In the genomic region with DNA sequence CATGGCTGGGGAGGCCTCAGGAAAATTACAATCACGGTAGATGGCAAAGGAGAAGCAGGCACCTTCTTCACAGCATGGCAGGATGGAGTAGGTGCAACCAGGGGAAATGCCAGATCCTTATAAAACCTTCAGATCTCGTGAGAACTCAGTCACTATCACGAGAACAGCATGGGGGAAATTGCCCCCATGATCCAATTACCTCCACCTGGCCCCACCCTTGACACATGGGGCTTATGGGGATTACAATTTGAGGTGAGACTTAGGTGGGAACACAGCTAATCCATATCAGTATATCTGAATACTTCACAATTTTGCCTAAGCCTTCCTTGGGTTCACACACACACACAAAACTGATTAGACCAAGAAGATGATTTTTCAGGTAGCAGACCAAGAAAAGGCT, we compare ENCODE assay signal across 30 cellular contexts.
"Had no signal": no experiment of that assay in that cellular context is flagged by ENCODE, and none has a peak within 500 bp of the region (broad histone marks: within the 10 kb centered on the region; RNA-seq: fewer than 3 reads in every experiment).

No MANE protein-coding gene starts in this region.

- ATAC-seq: activated CD4-positive, alpha-beta T cell treated with anti-CD3 and anti-CD28 coated beads for 36 hours; activated CD8-positive, alpha-beta memory T cell treated with anti-CD3 and anti-CD28 coated beads, Interleukin-2, amount 10 ng/mL, durations not matched to agents 7 days and 5 days; activated CD8-positive, alpha-beta T cell treated with anti-CD3 and anti-CD28 coated beads, Interleukin-2, amount 10 ng/mL, durations not matched to agents 7 days and 5 days; activated naive CD4-positive, alpha-beta T cell treated with anti-CD3 and anti-CD28 coated beads, Interleukin-2, amount 50 U/mL, for 72 hours; foreskin keratinocyte; gastrocnemius medialis; heart left ventricle; T-helper 17 cell had no signal

- H3K4me3 ChIP-seq: ascending aorta, breast epithelium, cardiac muscle cell, colonic mucosa, esophagus muscularis mucosa, gastrocnemius medialis, heart left ventricle had no signal

- DNase-seq: activated CD4-positive, alpha-beta memory T cell treated with anti-CD3 and anti-CD28 coated beads for 36 hours; activated CD4-positive, alpha-beta T cell treated with anti-CD3 and anti-CD28 coated beads for 36 hours; activated CD4-positive, alpha-beta T cell treated with anti-CD3 and anti-CD28 coated beads, Interleukin-2, amount 10 ng/mL, durations not matched to agents 24 days and 14 days; activated CD4-positive, CD25-positive, alpha-beta regulatory T cell; activated CD4-positive, CD25-positive, alpha-beta regulatory T cell treated with anti-CD3 and anti-CD28 coated beads, Interleukin-2, amount 50 U/mL, for 72 hours; activated CD8-positive, alpha-beta memory T cell treated with anti-CD3 and anti-CD28 coated beads, Interleukin-2, amount 10 ng/mL, durations not matched to agents 7 days and 5 days; activated CD8-positive, alpha-beta memory T cell treated with anti-CD3 and anti-CD28 coated beads, Interleukin-2, amount 50 U/mL, for 4 hours; activated CD8-positive, alpha-beta T cell treated with anti-CD3 and anti-CD28 coated beads, Interleukin-2, amount 10 ng/mL, durations not matched to agents 7 days and 5 days; activated effector memory CD4-positive, alpha-beta T cell treated with anti-CD3 and anti-CD28 coated beads, Interleukin-2, amount 50 U/mL, for 16 hours; activated naive CD4-positive, alpha-beta T cell; activated naive CD4-positive, alpha-beta T cell treated with anti-CD3 and anti-CD28 coated beads, Interleukin-2, amount 10 ng/mL, durations not matched to agents 7 days and 5 days; activated naive CD8-positive, alpha-beta T cell treated with anti-CD3 and anti-CD28 coated beads, Interleukin-2, amount 10 ng/mL, durations not matched to agents 7 days and 5 days; activated T-cell treated with anti-CD3 and anti-CD28 coated beads, Interleukin-2, amount 50 U/mL, for 1 hour; activated T-cell treated with anti-CD3 and anti-CD28 coated beads, Interleukin-2, amount 50 U/mL, for 48 hours; central memory CD4-positive, alpha-beta T cell; cerebellar nuclear complex; colonic mucosa; effector memory CD4-positive, alpha-beta T cell; erythroblast; foreskin keratinocyte; gastrocnemius medialis; glutamatergic neuron; heart left ventricle; T-helper 17 cell; T1000 had no signal

- H3K4me1 ChIP-seq: ascending aorta, breast epithelium, colonic mucosa, esophagus muscularis mucosa, foreskin keratinocyte, gastrocnemius medialis, heart left ventricle had no signal

- H3K27ac ChIP-seq: ascending aorta, breast epithelium, cardiac muscle cell, colonic mucosa, esophagus muscularis mucosa, foreskin keratinocyte, gastrocnemius medialis, heart left ventricle had no signal

- H3K36me3 ChIP-seq: ascending aorta, breast epithelium, cardiac muscle cell, colonic mucosa, esophagus muscularis mucosa, gastrocnemius medialis, heart left ventricle had no signal

- H3K27me3 ChIP-seq: ascending aorta, breast epithelium, cardiac muscle cell, colonic mucosa, esophagus muscularis mucosa, gastrocnemius medialis, heart left ventricle had no signal

- H3K9me3 ChIP-seq: ascending aorta, breast epithelium, colonic mucosa, esophagus muscularis mucosa, gastrocnemius medialis, heart left ventricle had no signal
